In genomic region chr5:132768485-132768868, GRCh38 we compare ENCODE assay signal across 17 cellular contexts. TPM values are rescaled to one million over a fixed set of nuclear protein-coding genes. Genes with fewer than 3 reads are reported as not detected.
"Had no signal": no experiment of that assay in that cellular context is flagged by ENCODE, and none has a peak within 500 bp of the region (broad histone marks: within the 10 kb centered on the region; RNA-seq: fewer than 3 reads in every experiment).

No MANE protein-coding gene starts in this region.

- H2AFZ ChIP-seq: hepatocyte had no signal

- H3K4me3 ChIP-seq: colonic mucosa, gastroesophageal sphincter, hepatocyte, lower lobe of right lung, upper lobe of right lung had no signal

- DNase-seq: activated gamma-delta T cell; activated naive CD8-positive, alpha-beta T cell treated with anti-CD3 and anti-CD28 coated beads for 36 hours; activated T-cell treated with anti-CD3 and anti-CD28 coated beads, Interleukin-2, amount 50 U/mL, for 1 hour; colonic mucosa; effector CD8-positive, alpha-beta T cell; lower lobe of right lung; naive B cell; small intestine; upper lobe of right lung had no signal

- H3K27ac Mint-ChIP-seq: activated naive CD8-positive, alpha-beta T cell treated with anti-CD3 and anti-CD28 coated beads for 36 hours; mesothelial cell of epicardium; naive B cell; stimulated activated memory B cell treated with anti-CD40 and anti-IgM and Interleukin-4, amounts not matched to agents 10 μg/mL and 1 μg/mL and 100 μg/mL, for 72 hours; T-helper 1 cell treated with Interleukin-12 subunit alpha and Interleukin-12 subunit beta and Interleukin-4 antibody, amounts not matched to agents 30 μg/mL and 1 μg/mL, for 36 hours had no signal

- H3K9me3 Mint-ChIP-seq: activated naive CD8-positive, alpha-beta T cell treated with anti-CD3 and anti-CD28 coated beads for 36 hours; mesothelial cell of epicardium; naive B cell; stimulated activated memory B cell treated with anti-CD40 and anti-IgM and Interleukin-4, amounts not matched to agents 10 μg/mL and 1 μg/mL and 100 μg/mL, for 72 hours; T-helper 1 cell treated with Interleukin-12 subunit alpha and Interleukin-12 subunit beta and Interleukin-4 antibody, amounts not matched to agents 30 μg/mL and 1 μg/mL, for 36 hours had no signal

- H3K9me3 ChIP-seq: colonic mucosa, gastroesophageal sphincter, lower lobe of right lung, upper lobe of right lung had no signal

- H3K4me2 ChIP-seq: hepatocyte had no signal

- H3K27me3 Mint-ChIP-seq: activated naive CD8-positive, alpha-beta T cell treated with anti-CD3 and anti-CD28 coated beads for 36 hours; stimulated activated memory B cell treated with anti-CD40 and anti-IgM and Interleukin-4, amounts not matched to agents 10 μg/mL and 1 μg/mL and 100 μg/mL, for 72 hours had no signal

- H3K36me3 Mint-ChIP-seq: activated naive CD8-positive, alpha-beta T cell treated with anti-CD3 and anti-CD28 coated beads for 36 hours; naive B cell; stimulated activated memory B cell treated with anti-CD40 and anti-IgM and Interleukin-4, amounts not matched to agents 10 μg/mL and 1 μg/mL and 100 μg/mL, for 72 hours had no signal

- ATAC-seq: stimulated activated memory B cell treated with anti-CD40 and anti-IgM and Interleukin-4, amounts not matched to agents 10 μg/mL and 1 μg/mL and 100 μg/mL, for 72 hours had no signal

- H3K27me3 ChIP-seq: colonic mucosa, gastroesophageal sphincter, hepatocyte, upper lobe of right lung had no signal

- H3K4me1 Mint-ChIP-seq: activated naive CD8-positive, alpha-beta T cell treated with anti-CD3 and anti-CD28 coated beads for 36 hours; naive B cell; stimulated activated memory B cell treated with anti-CD40 and anti-IgM and Interleukin-4, amounts not matched to agents 10 μg/mL and 1 μg/mL and 100 μg/mL, for 72 hours had no signal

- H3K27ac ChIP-seq: colonic mucosa, epithelial cell of prostate, hepatocyte, lower lobe of right lung, upper lobe of right lung had no signal

- H3K4me1 ChIP-seq: colonic mucosa had no signal

- H3K36me3 ChIP-seq: colonic mucosa had no signal

- H3K4me3 Mint-ChIP-seq: activated naive CD8-positive, alpha-beta T cell treated with anti-CD3 and anti-CD28 coated beads for 36 hours; mesothelial cell of epicardium; naive B cell; stimulated activated memory B cell treated with anti-CD40 and anti-IgM and Interleukin-4, amounts not matched to agents 10 μg/mL and 1 μg/mL and 100 μg/mL, for 72 hours; T-helper 1 cell treated with Interleukin-12 subunit alpha and Interleukin-12 subunit beta and Interleukin-4 antibody, amounts not matched to agents 30 μg/mL and 1 μg/mL, for 36 hours had no signal

RNA-seq across cellular contexts. Expression of gene CCNI2, which starts 21.3 kb away (rescaled TPM):
- total RNA-seq: bronchial epithelial cell, gastroesophageal sphincter, subcutaneous adipose tissue had no signal

RNA-seq across cellular contexts. Expression of gene SOWAHA, which starts 44.6 kb away (rescaled TPM):
- total RNA-seq: bronchial epithelial cell, upper lobe of right lung had no signal
